13 cellular contexts compared by ENCODE assay signal in genomic region chr5:150621301-150621700, GRCh38. TPM values are rescaled to one million over a fixed set of nuclear protein-coding genes. Genes with fewer than 3 reads are reported as not detected.
"Had no signal": no experiment of that assay in that cellular context is flagged by ENCODE, and none has a peak within 500 bp of the region (broad histone marks: within the 10 kb centered on the region; RNA-seq: fewer than 3 reads in every experiment).

No MANE protein-coding gene starts in this region.

- DNase-seq: activated B cell treated with CpG ODN at 0.5 μM for 24 hours; activated naive CD4-positive, alpha-beta T cell treated with anti-CD3 and anti-CD28 coated beads, Interleukin-2, amount 50 U/mL, for 16 hours; activated T-cell treated with anti-CD3 and anti-CD28 coated beads, Interleukin-2, amount 50 U/mL, for 1 hour; adrenal gland; brain microvascular endothelial cell; left lung; stimulated activated CD4-positive, alpha-beta T cell treated with anti-CD3 and anti-CD28 coated beads, Interleukin-2, amount 100 ng/mL, for 24 hours; stimulated activated naive B cell treated with anti-CD40 and anti-IgM and Interleukin-4, amounts not matched to agents 10 μg/mL and 1 μg/mL and 100 μg/mL, for 72 hours; substantia nigra; T-helper 17 cell; upper lobe of left lung had no signal

- H3K4me3 ChIP-seq: adrenal gland, esophagus muscularis mucosa, left lung, upper lobe of left lung had no signal

- H3K9me3 ChIP-seq: adrenal gland, esophagus muscularis mucosa, left lung, upper lobe of left lung had no signal

- ATAC-seq: left lung; sciatic nerve; stimulated activated naive B cell treated with anti-CD40 and anti-IgM and Interleukin-4, amounts not matched to agents 10 μg/mL and 1 μg/mL and 100 μg/mL, for 72 hours; T-helper 17 cell had no signal

- H3K27ac ChIP-seq: brain microvascular endothelial cell, esophagus muscularis mucosa had no signal

- H3K27me3 ChIP-seq: adrenal gland, brain microvascular endothelial cell, esophagus muscularis mucosa, upper lobe of left lung had no signal

- H3K36me3 ChIP-seq: adrenal gland, brain microvascular endothelial cell, esophagus muscularis mucosa, left lung, upper lobe of left lung had no signal

RNA-seq across cellular contexts. Expression of gene MYOZ3, which starts 39.8 kb away (rescaled TPM):
- total RNA-seq: T-helper 17 cell had no signal
